Comparison of ENCODE assay signal across 8 cellular contexts in genomic region chr19:37078717-37079032, GRCh38. TPM values are rescaled to one million over a fixed set of nuclear protein-coding genes. Genes with fewer than 3 reads are reported as not detected.
DNase-seq lines count a peak whose midpoint lies in the region; ATAC-seq and TF ChIP-seq lines count a peak whose summit lies in the region.

No MANE protein-coding gene starts in this region.

- H3K4me3 Mint-ChIP-seq in activated CD4-positive, alpha-beta T cell treated with anti-CD3 and anti-CD28 coated beads, Interleukin-2, amount 10 ng/mL, durations not matched to agents 24 days and 14 days = peak overlapping the region; percentile 91
- peak overlapping the region; percentile 99 for H3K4me3 Mint-ChIP-seq in activated naive CD8-positive, alpha-beta T cell

- TF ChIP-seq CTCF in kidney epithelial cell (IDR thresholded peaks at IDR 0.05; ENCODE audit: insufficient read depth, low read length, poor library complexity, severe bottlenecking) = no peak

- peak overlapping the region; percentile 30 for H3K27ac ChIP-seq in temporal lobe (ENCODE audit: low read depth, low read length)

- no peaks in the 10 kb centered on the region for H3K36me3 ChIP-seq in kidney epithelial cell (ENCODE audit: control insufficient read depth, insufficient read depth, low read length)

- H3K27me3 Mint-ChIP-seq in activated CD4-positive, alpha-beta T cell treated with anti-CD3 and anti-CD28 coated beads, Interleukin-2, amount 10 ng/mL, durations not matched to agents 24 days and 14 days = no peaks in the 10 kb centered on the region
- H3K27me3 Mint-ChIP-seq in activated naive CD8-positive, alpha-beta T cell = no peaks in the 10 kb centered on the region

- DNase-seq in activated CD4-positive, alpha-beta T cell treated with anti-CD3 and anti-CD28 coated beads, Interleukin-2, amount 10 ng/mL, durations not matched to agents 24 days and 14 days = no peak
- no peak for DNase-seq in activated CD4-positive, alpha-beta T cell treated with anti-CD3 and anti-CD28 coated beads for 48 hours
- DNase-seq in kidney epithelial cell (ENCODE audit: low read depth) = no peak
- no peak for DNase-seq in SHP77 (lab: John Stamatoyannopoulos, UW)

- H3K27me3 ChIP-seq in kidney epithelial cell (ENCODE audit: control insufficient read depth, insufficient read depth, low read length) = no peaks in the 10 kb centered on the region

- H3K36me3 Mint-ChIP-seq in activated CD4-positive, alpha-beta T cell treated with anti-CD3 and anti-CD28 coated beads, Interleukin-2, amount 10 ng/mL, durations not matched to agents 24 days and 14 days (ENCODE audit: low read depth) = peaks cover 35% of the 10 kb centered on the region
- H3K36me3 Mint-ChIP-seq in activated naive CD8-positive, alpha-beta T cell = peaks cover 21% of the 10 kb centered on the region

- intact Hi-C loops in activated CD4-positive, alpha-beta T cell treated with anti-CD3 and anti-CD28 coated beads, Interleukin-2, amount 10 ng/mL, durations not matched to agents 24 days and 14 days (cut with micrococcal nuclease) = loop anchor here (1.0 to 10.0 kb wide), 14 partner anchors 94 to 864 kb away; partner anchors contain the start of genes ZFP14, ZNF146, ZNF260 and ZNF345

- peak overlapping the region; percentile 92 for H3K27ac Mint-ChIP-seq in activated CD4-positive, alpha-beta T cell treated with anti-CD3 and anti-CD28 coated beads, Interleukin-2, amount 10 ng/mL, durations not matched to agents 24 days and 14 days
- peak overlapping the region; percentile 89 for H3K27ac Mint-ChIP-seq in activated naive CD8-positive, alpha-beta T cell

- ATAC-seq in HG03196 (IDR thresholded peaks at IDR 0.05; ENCODE audit: unreplicated experiment) (no peak), GM18909 (IDR thresholded peaks at IDR 0.05; ENCODE audit: poor library complexity, unreplicated experiment) (no peak)

- H3K9me3 Mint-ChIP-seq in activated CD4-positive, alpha-beta T cell treated with anti-CD3 and anti-CD28 coated beads, Interleukin-2, amount 10 ng/mL, durations not matched to agents 24 days and 14 days = peaks cover 10% of the 10 kb centered on the region
- peaks cover 11% of the 10 kb centered on the region for H3K9me3 Mint-ChIP-seq in activated naive CD8-positive, alpha-beta T cell (ENCODE audit: low read depth)

- H3K4me3 ChIP-seq in kidney epithelial cell (ENCODE audit: low read depth, low read length) = peak overlapping the region; percentile 98

- peaks cover 17% of the 10 kb centered on the region for H3K4me1 Mint-ChIP-seq in activated CD4-positive, alpha-beta T cell treated with anti-CD3 and anti-CD28 coated beads, Interleukin-2, amount 10 ng/mL, durations not matched to agents 24 days and 14 days
- peaks cover 32% of the 10 kb centered on the region for H3K4me1 Mint-ChIP-seq in activated naive CD8-positive, alpha-beta T cell (ENCODE audit: low read depth)

RNA-seq across cellular contexts. Expression of gene ZNF420, which starts 0.4 kb away (rescaled TPM):
- total RNA-seq in activated CD4-positive, alpha-beta T cell treated with anti-CD3 and anti-CD28 coated beads, Interleukin-2, amount 10 ng/mL, durations not matched to agents 24 days and 14 days = 9.8 and 11.9 TPM in 2 replicates
- 5.8 and 9.1 TPM in 2 replicates for total RNA-seq in kidney epithelial cell
- total RNA-seq in temporal lobe = 31.5 TPM
